8 cellular contexts compared by ENCODE assay signal in the genomic region with DNA sequence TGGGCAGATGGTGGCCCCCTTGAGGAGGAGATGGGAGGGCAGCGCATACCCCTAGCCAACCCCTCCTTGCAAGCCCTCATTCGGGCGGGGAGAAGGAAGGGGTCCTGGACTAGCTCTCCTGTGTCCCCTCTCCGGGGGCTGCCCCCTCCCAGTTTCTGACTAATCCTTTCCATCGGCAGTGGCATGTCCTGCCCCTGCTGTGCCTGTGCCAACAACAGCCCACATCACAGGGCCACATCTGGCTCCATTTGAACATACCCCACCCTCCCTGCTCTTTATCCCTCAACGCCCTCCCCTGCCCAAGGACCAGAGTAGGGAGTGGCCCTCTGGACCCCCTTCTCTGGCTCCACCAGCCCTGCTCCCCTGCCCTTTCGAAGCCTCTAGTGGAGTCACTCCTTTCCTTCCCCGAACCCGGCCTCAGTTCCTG. TPM values are rescaled to one million over a fixed set of nuclear protein-coding genes. Genes with fewer than 3 reads are reported as not detected.
A peak's percentile ranks its signal among the peaks of the same experiment; 100 is the strongest.
DNase-seq lines count a peak whose midpoint lies in the region; ATAC-seq and TF ChIP-seq lines count a peak whose summit lies in the region.

No MANE protein-coding gene starts in this region.

- H3K9me3 Mint-ChIP-seq in effector memory CD8-positive, alpha-beta T cell, result no peaks in the 10 kb centered on the region
- H3K9me3 Mint-ChIP-seq in osteocyte (ENCODE audit: unreplicated experiment), result no peaks in the 10 kb centered on the region

- DNase-seq in SJSA1 (ENCODE audit: low read depth in 1 of 2, low spot score in 2 of 2), result peak; percentile 52 to 71
- no peak for DNase-seq in effector memory CD8-positive, alpha-beta T cell
- DNase-seq in osteocyte (ENCODE audit: extremely low spot score, unreplicated experiment), result peak; percentile 93
- DNase-seq in NCI-H226, result no peak
- DNase-seq in MV-4-11 (lab: John Stamatoyannopoulos, UW), result no peak
- no peak for DNase-seq in nucleus accumbens (lab: John Stamatoyannopoulos, UW)

- no peak for TF ChIP-seq CTCF in osteocyte (IDR thresholded peaks at IDR 0.05)

- H3K4me1 ChIP-seq in BLaER1 (peaks cover 54% of the 10 kb centered on the region), SJSA1 (replicated peaks) (peaks cover 68% of the 10 kb centered on the region)

- H3K27ac Mint-ChIP-seq in effector memory CD8-positive, alpha-beta T cell, result peak overlapping the region; percentile 99 to 100
- H3K27ac Mint-ChIP-seq in osteocyte (ENCODE audit: unreplicated experiment), result peak overlapping the region; percentile 99

- H4K20me1 ChIP-seq in BLaER1, result peaks cover 22% of the 10 kb centered on the region

- peaks cover 41% of the 10 kb centered on the region for H3K36me3 Mint-ChIP-seq in effector memory CD8-positive, alpha-beta T cell (ENCODE audit: insufficient read depth)
- H3K36me3 Mint-ChIP-seq in osteocyte (ENCODE audit: unreplicated experiment), result no peaks in the 10 kb centered on the region

- ATAC-seq in effector memory CD8-positive, alpha-beta T cell (replicated peaks), result no peak
- ATAC-seq in HG02798 (IDR thresholded peaks at IDR 0.05; ENCODE audit: poor library complexity, unreplicated experiment), result no peak

- peak overlapping the region; percentile 80 to 83 for H3K4me3 Mint-ChIP-seq in effector memory CD8-positive, alpha-beta T cell
- peak overlapping the region; percentile 56 for H3K4me3 Mint-ChIP-seq in osteocyte (ENCODE audit: unreplicated experiment)

- H3K27me3 ChIP-seq in BLaER1 (peaks cover 10% of the 10 kb centered on the region; the same call in 1 of the 2 replicates), SJSA1 (replicated peaks) (no peaks in the 10 kb centered on the region)

- H3K27ac ChIP-seq in BLaER1 (no peak overlapping the region), SJSA1 (peak overlapping the region; percentile 97)

- no peak overlapping the region for H3K9ac ChIP-seq in BLaER1

- H3K4me3 ChIP-seq in BLaER1, result no peak overlapping the region
- H3K4me3 ChIP-seq in SJSA1, result no peak overlapping the region

- H3K4me1 Mint-ChIP-seq in effector memory CD8-positive, alpha-beta T cell (ENCODE audit: low read depth in 2 of 2), result peaks cover 28 to 39% of the 10 kb centered on the region in 2 donors
- peaks cover 72% of the 10 kb centered on the region for H3K4me1 Mint-ChIP-seq in osteocyte (ENCODE audit: unreplicated experiment)

- no peaks in the 10 kb centered on the region for H3K27me3 Mint-ChIP-seq in effector memory CD8-positive, alpha-beta T cell
- H3K27me3 Mint-ChIP-seq in osteocyte (ENCODE audit: unreplicated experiment), result no peaks in the 10 kb centered on the region

- H3K4me2 ChIP-seq in BLaER1, result peak overlapping the region; percentile 90

- H3K9me3 ChIP-seq in BLaER1 (no peaks in the 10 kb centered on the region), SJSA1 (replicated peaks) (no peaks in the 10 kb centered on the region)

- H3K36me3 ChIP-seq in BLaER1 (no peaks in the 10 kb centered on the region), SJSA1 (no peaks in the 10 kb centered on the region)

RNA-seq across cellular contexts. Expression of a gene that starts 11.0 kb away (rescaled TPM):
- 944 and 992 TPM in 2 replicates for total RNA-seq in SJSA1 (2014; rRNA removed; shearing (Covaris generic))
- total RNA-seq in osteocyte, result 733 and 792 TPM in 2 replicates

RNA-seq across cellular contexts. Expression of a gene that starts 21.3 kb away (rescaled TPM):
- 0.13 and 1.1 TPM in 2 replicates for total RNA-seq in SJSA1 (2014; rRNA removed; shearing (Covaris generic))
- 19.8 and 20.7 TPM in 2 replicates for total RNA-seq in osteocyte

RNA-seq across cellular contexts. Expression of a gene that starts 42.6 kb away (rescaled TPM):
- total RNA-seq in SJSA1 (2014; rRNA removed; shearing (Covaris generic)), result not detected in 2 replicates
- not detected in 2 replicates for total RNA-seq in osteocyte

RNA-seq across cellular contexts. Expression of a gene that starts 49.0 kb away (rescaled TPM):
- total RNA-seq in SJSA1 (2014; rRNA removed; shearing (Covaris generic)), result 49.0 and 55.8 TPM in 2 replicates
- total RNA-seq in osteocyte, result 56.2 and 59.9 TPM in 2 replicates

RNA-seq across cellular contexts. Expression of a gene that starts 49.9 kb away (rescaled TPM):
- 0.16 and 1.8 TPM in 2 replicates for total RNA-seq in SJSA1 (2014; rRNA removed; shearing (Covaris generic))
- total RNA-seq in osteocyte, result 1.6 and 1.8 TPM in 2 replicates

Comparison
In these comparisons a context has a peak if more than half of its experiments do, and no peak if none do; other contexts are left out.
1. DNase-seq: peak in SJSA1 (2 of 2) and osteocyte (single experiment); none in effector memory CD8-positive, alpha-beta T cell (0 of 3), NCI-H226 (single experiment), MV-4-11 (single experiment) and nucleus accumbens (0 of 56).